Comparison of ENCODE assay signal across 16 cellular contexts in the genomic region with DNA sequence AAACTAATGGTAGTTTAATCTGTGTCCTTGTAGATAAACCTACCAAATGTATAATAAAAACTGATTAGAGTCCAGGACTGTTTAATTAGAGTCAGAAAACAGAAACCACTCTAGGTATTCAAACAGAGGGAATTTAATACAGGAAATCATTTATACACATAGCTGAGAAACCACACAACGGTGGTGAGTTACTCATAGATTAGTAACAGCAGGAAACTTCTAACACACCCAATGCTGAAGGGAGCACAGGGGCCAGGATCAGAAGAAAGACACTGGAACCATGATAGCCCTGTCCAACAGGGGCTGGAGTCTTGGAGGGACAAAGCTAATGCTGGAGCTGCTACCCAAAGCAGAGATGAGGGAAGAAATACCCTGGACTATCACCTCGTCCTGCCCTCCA.
DNase-seq lines count a peak whose midpoint lies in the region; ATAC-seq, FAIRE-seq and TF ChIP-seq lines count a peak whose summit lies in the region.
"Had no signal": no experiment of that assay in that cellular context is flagged by ENCODE, and none has a peak within 500 bp of the region (broad histone marks: within the 10 kb centered on the region; RNA-seq: fewer than 3 reads in every experiment).

No MANE protein-coding gene starts in this region.

- TF ChIP-seq POLR2A in endothelial cell of umbilical vein (IDR thresholded peaks at IDR 0.05; ENCODE audit: low read depth, low read length), result no peak

- CTCF ChIA-PET in PC-9 (lab: Charles Lee), result interaction anchor here (0.5 kb wide), 1 partner anchor 125 kb away, joined by 3 read pairs; no protein-coding TSS in a partner anchor
- CTCF ChIA-PET in endothelial cell of umbilical vein (lab: Charles Lee), result interaction anchor here (0.9 to 2.8 kb wide), 12 partner anchors 30 to 1109 kb away, joined by 3 to 15 read pairs (median 6); no protein-coding TSS in a partner anchor

- H3K4me3 ChIP-seq in PC-9, result no peak overlapping the region
- H3K4me3 ChIP-seq in endothelial cell of umbilical vein (replicated peaks in 1 of 3; ENCODE audit: insufficient read depth in 1 of 3, low read depth in 1 of 3, low read length in 3 of 3), result no peak overlapping the region
- H3K4me3 ChIP-seq: cardiac muscle cell, Peyer's patch, skin epidermis had no signal

- no peaks in the 10 kb centered on the region for H3K9me2 ChIP-seq in PC-9 (ENCODE audit: insufficient read depth)

- POLR2A ChIA-PET in PC-9 (lab: Charles Lee; ENCODE audit: unreplicated experiment), result no interaction called here
- POLR2A ChIA-PET in endothelial cell of umbilical vein (lab: Charles Lee), result no interaction called here

- peaks cover 10% of the 10 kb centered on the region for H3F3A ChIP-seq in PC-9 (ENCODE audit: insufficient read depth, low read depth)

- intact Hi-C loops in PC-9 (cut with micrococcal nuclease; ENCODE audit: unreplicated experiment), result no loop called here
- intact Hi-C loops in endothelial cell of umbilical vein (cut with micrococcal nuclease), result loop anchor here (1.0 kb wide), 3 partner anchors 66 to 1069 kb away; no protein-coding TSS in a partner anchor

- H3K4me1 ChIP-seq in PC-9 (replicated peaks; ENCODE audit: insufficient read depth), result peaks cover 19% of the 10 kb centered on the region
- H3K4me1 ChIP-seq in endothelial cell of umbilical vein (ENCODE audit: control insufficient read depth, extremely low read depth, insufficient read depth, low read length), result no peaks in the 10 kb centered on the region
- H3K4me1 ChIP-seq: Peyer's patch had no signal

- dilution Hi-C loops in endothelial cell of umbilical vein (cut with MboI; ENCODE audit: extremely low pct_ligation_motif_present, low sequenced_read_pairs), result no loop called here

- H3K9ac ChIP-seq in endothelial cell of umbilical vein (replicated peaks; ENCODE audit: extremely low read depth, insufficient read depth, low read length), result no peak overlapping the region

- H3K9me1 ChIP-seq in endothelial cell of umbilical vein (replicated peaks; ENCODE audit: control insufficient read depth, extremely low read depth, insufficient read depth, low read length), result no peaks in the 10 kb centered on the region

- H3K9me3 ChIP-seq in PC-9 (ENCODE audit: insufficient read depth, low read depth), result peaks cover 25% of the 10 kb centered on the region; the same call in 1 of the 2 replicates
- H3K9me3 ChIP-seq in endothelial cell of umbilical vein (replicated peaks; ENCODE audit: control insufficient read depth, insufficient read depth, low read length), result no peaks in the 10 kb centered on the region
- H3K9me3 ChIP-seq: Peyer's patch had no signal

- DNase-seq in GM03348 (ENCODE audit: low spot score) (peak; percentile 78), PC-9 (peak in 1 of 2 experiments; percentile 66), endothelial cell of umbilical vein (ENCODE audit: low read depth, low spot score) (no peak), non-pigmented ciliary epithelial cell (ENCODE audit: low read depth) (peak; percentile 55), cortex of kidney (lab: John Stamatoyannopoulos, UW) (no peak)
- DNase-seq in stimulated activated effector memory CD8-positive, alpha-beta T cell treated with anti-CD3 and anti-CD28 coated beads, Interleukin-12 subunit alpha, Interleukin-12 subunit beta, amount 100 ng/mL, for 72 hours (ENCODE audit: low spot score in 2 of 2), result no peak
- DNase-seq: COR-L47, NCI-H510A treated with DMSO at 0.1 percent for 48 hours, Peyer's patch had no signal

- no peak overlapping the region for H3K4me3 Mint-ChIP-seq in stimulated activated effector memory CD8-positive, alpha-beta T cell treated with anti-CD3 and anti-CD28 coated beads, Interleukin-12 subunit alpha, Interleukin-12 subunit beta, amount 100 ng/mL, for 72 hours
- H3K4me3 Mint-ChIP-seq in stimulated activated memory B cell treated with anti-CD40 and anti-IgM and Interleukin-4, amounts not matched to agents 10 μg/mL and 1 μg/mL and 100 μg/mL, for 72 hours, result no peak overlapping the region
- H3K4me3 Mint-ChIP-seq: activated T-helper 17 cell treated with anti-CD3 and anti-CD28 coated beads, Interleukin-2, amount 50 U/mL, for 72 hours; memory B cell; T-helper 2 cell treated with Interferon-gamma antibody and Interleukin-4, amounts not matched to agents 5 μg/mL and 100 μg/mL, for 36 hours had no signal

- no peak for ATAC-seq in stimulated activated effector memory CD8-positive, alpha-beta T cell treated with anti-CD3 and anti-CD28 coated beads, Interleukin-12 subunit alpha, Interleukin-12 subunit beta, amount 100 ng/mL, for 72 hours
- no peak for ATAC-seq in stimulated activated memory B cell treated with anti-CD40 and anti-IgM and Interleukin-4, amounts not matched to agents 10 μg/mL and 1 μg/mL and 100 μg/mL, for 72 hours
- ATAC-seq in HG03457 (IDR thresholded peaks at IDR 0.05; ENCODE audit: unreplicated experiment), result no peak
- ATAC-seq: activated T-helper 17 cell treated with anti-CD3 and anti-CD28 coated beads, Interleukin-2, amount 50 U/mL, for 72 hours had no signal

- no peaks in the 10 kb centered on the region for H3K27me3 ChIP-seq in PC-9 (ENCODE audit: insufficient read depth, low read depth)
- H3K27me3 ChIP-seq in endothelial cell of umbilical vein (ENCODE audit: control insufficient read depth in 2 of 2, insufficient read depth in 2 of 2, low read length in 2 of 2), result peaks cover 0 to 2% of the 10 kb centered on the region in 2 experiments
- H3K27me3 ChIP-seq: cardiac muscle cell, Peyer's patch had no signal

- TF ChIP-seq CTCF in PC-9 (conservative IDR thresholded peaks at IDR 0.05) (no peak), endothelial cell of umbilical vein (IDR thresholded peaks at IDR 0.05; ENCODE audit: extremely low read depth in 1 of 2, insufficient read depth in 1 of 2, low read depth in 1 of 2, low read length in 2 of 2) (no peak)

- no peaks in the 10 kb centered on the region for H3K27me3 Mint-ChIP-seq in stimulated activated memory B cell treated with anti-CD40 and anti-IgM and Interleukin-4, amounts not matched to agents 10 μg/mL and 1 μg/mL and 100 μg/mL, for 72 hours
- H3K27me3 Mint-ChIP-seq: activated T-helper 17 cell treated with anti-CD3 and anti-CD28 coated beads, Interleukin-2, amount 50 U/mL, for 72 hours; memory B cell had no signal

- BruUV-seq in PC-9 (replicated peaks; lab: Mats Ljungman, UMichigan), result no TSS peak
- no TSS peak for BruUV-seq in endothelial cell of umbilical vein (replicated peaks; lab: Mats Ljungman, UMichigan)

- peak overlapping the region; percentile 46 for H3K27ac ChIP-seq in PC-9
- H3K27ac ChIP-seq in endothelial cell of umbilical vein (ENCODE audit: insufficient read depth, low read depth, low read length), result no peak overlapping the region
- H3K27ac ChIP-seq: cardiac muscle cell, Peyer's patch, skin epidermis had no signal

- peaks cover 6% of the 10 kb centered on the region for H3K9me3 Mint-ChIP-seq in stimulated activated effector memory CD8-positive, alpha-beta T cell treated with anti-CD3 and anti-CD28 coated beads, Interleukin-12 subunit alpha, Interleukin-12 subunit beta, amount 100 ng/mL, for 72 hours
- no peaks in the 10 kb centered on the region for H3K9me3 Mint-ChIP-seq in stimulated activated memory B cell treated with anti-CD40 and anti-IgM and Interleukin-4, amounts not matched to agents 10 μg/mL and 1 μg/mL and 100 μg/mL, for 72 hours
- H3K9me3 Mint-ChIP-seq: T-helper 2 cell treated with Interferon-gamma antibody and Interleukin-4, amounts not matched to agents 5 μg/mL and 100 μg/mL, for 36 hours had no signal

- H4K20me1 ChIP-seq in PC-9 (ENCODE audit: insufficient read depth), result no peaks in the 10 kb centered on the region
- H4K20me1 ChIP-seq in endothelial cell of umbilical vein (replicated peaks; ENCODE audit: control insufficient read depth, extremely low read depth, insufficient read depth, low read length), result no peaks in the 10 kb centered on the region

- no peaks in the 10 kb centered on the region for H3K36me3 Mint-ChIP-seq in stimulated activated effector memory CD8-positive, alpha-beta T cell treated with anti-CD3 and anti-CD28 coated beads, Interleukin-12 subunit alpha, Interleukin-12 subunit beta, amount 100 ng/mL, for 72 hours
- no peaks in the 10 kb centered on the region for H3K36me3 Mint-ChIP-seq in stimulated activated memory B cell treated with anti-CD40 and anti-IgM and Interleukin-4, amounts not matched to agents 10 μg/mL and 1 μg/mL and 100 μg/mL, for 72 hours
- H3K36me3 Mint-ChIP-seq: memory B cell had no signal

- no peak overlapping the region for H3K4me2 ChIP-seq in PC-9
- no peak overlapping the region for H3K4me2 ChIP-seq in endothelial cell of umbilical vein (ENCODE audit: insufficient read depth, low read length)

- H2AFZ ChIP-seq in PC-9 (no peak overlapping the region), endothelial cell of umbilical vein (ENCODE audit: low read depth, low read length) (no peak overlapping the region)

- H3K4me1 Mint-ChIP-seq in stimulated activated effector memory CD8-positive, alpha-beta T cell treated with anti-CD3 and anti-CD28 coated beads, Interleukin-12 subunit alpha, Interleukin-12 subunit beta, amount 100 ng/mL, for 72 hours, result no peaks in the 10 kb centered on the region
- no peaks in the 10 kb centered on the region for H3K4me1 Mint-ChIP-seq in stimulated activated memory B cell treated with anti-CD40 and anti-IgM and Interleukin-4, amounts not matched to agents 10 μg/mL and 1 μg/mL and 100 μg/mL, for 72 hours
- H3K4me1 Mint-ChIP-seq: activated T-helper 17 cell treated with anti-CD3 and anti-CD28 coated beads, Interleukin-2, amount 50 U/mL, for 72 hours; memory B cell had no signal

- H3K27ac Mint-ChIP-seq in stimulated activated effector memory CD8-positive, alpha-beta T cell treated with anti-CD3 and anti-CD28 coated beads, Interleukin-12 subunit alpha, Interleukin-12 subunit beta, amount 100 ng/mL, for 72 hours, result no peak overlapping the region
- no peak overlapping the region for H3K27ac Mint-ChIP-seq in stimulated activated memory B cell treated with anti-CD40 and anti-IgM and Interleukin-4, amounts not matched to agents 10 μg/mL and 1 μg/mL and 100 μg/mL, for 72 hours
- H3K27ac Mint-ChIP-seq: activated T-helper 17 cell treated with anti-CD3 and anti-CD28 coated beads, Interleukin-2, amount 50 U/mL, for 72 hours; memory B cell; T-helper 2 cell treated with Interferon-gamma antibody and Interleukin-4, amounts not matched to agents 5 μg/mL and 100 μg/mL, for 36 hours had no signal

- no peaks in the 10 kb centered on the region for H3K36me3 ChIP-seq in PC-9 (ENCODE audit: low read depth)
- no peaks in the 10 kb centered on the region for H3K36me3 ChIP-seq in endothelial cell of umbilical vein (ENCODE audit: control insufficient read depth in 2 of 2, extremely low read depth in 1 of 2, insufficient read depth in 2 of 2, low read length in 2 of 2)
- H3K36me3 ChIP-seq: cardiac muscle cell, Peyer's patch had no signal

- no peak for FAIRE-seq in endothelial cell of umbilical vein (lab: Jason Lieb, UNC)

- no peaks in the 10 kb centered on the region for H3K79me2 ChIP-seq in PC-9 (ENCODE audit: low read depth)
- no peaks in the 10 kb centered on the region for H3K79me2 ChIP-seq in endothelial cell of umbilical vein (ENCODE audit: control insufficient read depth, insufficient read depth, low read length)

TF ChIP-seq in endothelial cell of umbilical vein, 7 proteins besides CTCF, POLR2A, EP300 and RAD21:
- TF ChIP-seq JUN (IDR thresholded peaks at IDR 0.05; ENCODE audit: borderline replicate concordance, insufficient read depth, insufficient read length, low read depth) (no peak), FOS (IDR thresholded peaks at IDR 0.05; ENCODE audit: borderline replicate concordance, insufficient read depth, low read length) (peak; percentile 47), MYC (IDR thresholded peaks at IDR 0.05; ENCODE audit: low read depth, low read length) (no peak)

Comparison
In these comparisons a context has a peak if more than half of its experiments do, and no peak if none do; other contexts are left out.
1. DNase-seq: peak in GM03348 (single experiment) and non-pigmented ciliary epithelial cell (single experiment); none in endothelial cell of umbilical vein (single experiment), stimulated activated effector memory CD8-positive, alpha-beta T cell treated with anti-CD3 and anti-CD28 coated beads, Interleukin-12 subunit alpha, Interleukin-12 subunit beta, amount 100 ng/mL, for 72 hours (0 of 2) and cortex of kidney (single experiment).